In the genomic region with DNA sequence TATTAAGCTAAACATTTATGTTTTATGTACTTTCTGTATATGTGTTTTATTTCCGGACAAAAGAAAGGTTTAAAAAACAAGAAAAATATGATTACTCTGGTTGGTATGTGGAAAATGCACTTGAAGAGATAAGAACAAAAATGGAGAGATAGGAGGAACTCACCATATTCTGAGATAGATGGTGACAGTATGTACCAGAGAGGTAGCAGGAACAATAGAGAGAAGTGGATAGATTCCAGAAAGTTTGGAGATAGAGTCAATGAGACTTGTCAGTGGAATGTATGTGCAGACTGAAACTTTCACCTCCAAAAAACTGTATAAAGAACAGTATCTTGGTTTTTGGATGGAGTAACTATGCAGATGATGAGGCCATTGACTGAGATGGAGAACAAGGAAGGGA, we compare ENCODE assay signal across 34 cellular contexts.
"Had no signal": no experiment of that assay in that cellular context is flagged by ENCODE, and none has a peak within 500 bp of the region (broad histone marks: within the 10 kb centered on the region; RNA-seq: fewer than 3 reads in every experiment).

No MANE protein-coding gene starts in this region.

- H3K4me1 ChIP-seq: adrenal gland, ascending aorta, body of pancreas, breast epithelium had no signal

- DNase-seq: activated B cell treated with CpG ODN at 0.5 μM for 24 hours; activated CD4-positive, alpha-beta memory T cell treated with anti-CD3 and anti-CD28 coated beads for 36 hours; activated CD4-positive, alpha-beta T cell treated with anti-CD3 and anti-CD28 coated beads for 4 hours; activated CD4-positive, alpha-beta T cell treated with anti-CD3 and anti-CD28 coated beads, Interleukin-2, amount 10 ng/mL, durations not matched to agents 24 days and 14 days; activated CD4-positive, alpha-beta T cell treated with anti-CD3 and anti-CD28 coated beads, Interleukin-2, amount 50 U/mL, for 1 hour; activated CD4-positive, alpha-beta T cell treated with anti-CD3 and anti-CD28 coated beads, Interleukin-2, amount 50 U/mL, for 4 hours; activated CD4-positive, CD25-positive, alpha-beta regulatory T cell treated with anti-CD3 and anti-CD28 coated beads, Interleukin-2, amount 50 U/mL, for 72 hours; activated CD8-positive, alpha-beta memory T cell treated with anti-CD3 and anti-CD28 coated beads, Interleukin-2, amount 50 U/mL, for 4 hours; activated CD8-positive, alpha-beta T cell treated with anti-CD3 and anti-CD28 coated beads for 36 hours; activated effector memory CD4-positive, alpha-beta T cell treated with anti-CD3 and anti-CD28 coated beads, Interleukin-2, amount 50 U/mL, for 16 hours; activated gamma-delta T cell treated with Interleukin-2 at 50 U/mL for 16 hours; activated naive CD4-positive, alpha-beta T cell; activated naive CD4-positive, alpha-beta T cell treated with anti-CD3 and anti-CD28 coated beads for 36 hours; activated naive CD4-positive, alpha-beta T cell treated with anti-CD3 and anti-CD28 coated beads, Interleukin-2, amount 50 U/mL, for 16 hours; activated naive CD8-positive, alpha-beta T cell treated with anti-CD3 and anti-CD28 coated beads for 36 hours; activated T-cell treated with anti-CD3 and anti-CD28 coated beads for 4 hours; activated T-cell treated with anti-CD3 and anti-CD28 coated beads, Interleukin-2, amount 50 U/mL, for 1 hour; activated T-cell treated with anti-CD3 and anti-CD28 coated beads, Interleukin-2, amount 50 U/mL, for 4 hours; activated T-cell treated with anti-CD3 and anti-CD28 coated beads, Interleukin-2, amount 50 U/mL, for 72 hours; adrenal gland; amygdala; anterior cingulate cortex; body of pancreas; brain microvascular endothelial cell; central memory CD4-positive, alpha-beta T cell; SW 1271; T-helper 1 cell; T-helper 2 cell; T-helper 9 cell had no signal

- ATAC-seq: activated CD8-positive, alpha-beta T cell treated with anti-CD3 and anti-CD28 coated beads for 36 hours; activated naive CD4-positive, alpha-beta T cell treated with anti-CD3 and anti-CD28 coated beads, Interleukin-2, amount 50 U/mL, for 72 hours; activated T-cell treated with anti-CD3 and anti-CD28 coated beads, Interleukin-2, amount 50 U/mL, for 4 hours; activated T-cell treated with anti-CD3 and anti-CD28 coated beads, Interleukin-2, amount 50 U/mL, for 72 hours; activated T-helper 17 cell treated with anti-CD3 and anti-CD28 coated beads, Interleukin-2, amount 50 U/mL, for 72 hours; body of pancreas had no signal

- H3K4me3 ChIP-seq: adrenal gland, ascending aorta, body of pancreas, breast epithelium had no signal

- H3K27ac ChIP-seq: adrenal gland, ascending aorta, body of pancreas, brain microvascular endothelial cell, breast epithelium, VCaP had no signal

- H3K27me3 ChIP-seq: adrenal gland, ascending aorta, body of pancreas, brain microvascular endothelial cell, breast epithelium had no signal

- H3K36me3 ChIP-seq: adrenal gland, ascending aorta, brain microvascular endothelial cell, breast epithelium had no signal

- H3K9me3 ChIP-seq: adrenal gland, ascending aorta, body of pancreas, breast epithelium had no signal
